14 cellular contexts compared by ENCODE assay signal in the genomic region with DNA sequence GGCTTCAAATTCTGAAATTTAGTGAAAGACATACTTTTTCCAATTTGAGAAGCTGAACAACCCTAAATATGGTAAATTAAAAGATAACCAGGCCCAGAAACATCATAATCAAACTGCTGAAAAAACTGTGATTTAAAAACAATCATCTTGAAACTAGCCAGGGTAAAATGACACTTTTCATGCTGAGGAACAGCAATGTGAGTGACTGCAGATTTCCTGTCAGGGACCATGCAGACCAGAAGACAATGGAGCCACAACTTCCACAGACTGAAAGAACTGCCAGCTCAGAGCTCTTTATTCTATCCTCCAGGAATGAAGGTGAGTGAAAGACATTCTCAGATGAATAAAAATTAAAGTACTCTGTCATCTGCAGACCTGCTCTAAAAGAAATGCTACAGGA.
"Had no signal": no experiment of that assay in that cellular context is flagged by ENCODE, and none has a peak within 500 bp of the region (broad histone marks: within the 10 kb centered on the region; RNA-seq: fewer than 3 reads in every experiment).

No MANE protein-coding gene starts in this region.

- H3K27ac Mint-ChIP-seq: activated T-helper 1 cell treated with anti-CD3 and anti-CD28 coated beads, Interleukin-12 subunit alpha, Interleukin-12 subunit beta, Interleukin-2, Interleukin-4 antibody, amounts not matched to agents 30 ng/mL and 10 ng/mL and 1 ng/mL, durations not matched to agents 14 hours and 24 hours and 36 hours; mesothelial cell of epicardium; nephron progenitor cell; progenitor cell of endocrine pancreas had no signal

- ATAC-seq: left colon, lower lobe of right lung had no signal

- DNase-seq: activated CD4-positive, alpha-beta T cell treated with anti-CD3 and anti-CD28 coated beads for 4 hours; left colon; lower lobe of right lung; nephron progenitor cell; occipital lobe; stimulated activated CD4-positive, alpha-beta T cell treated with anti-CD3 and anti-CD28 coated beads, Interleukin-15, amount 100 ng/mL, for 24 hours; stimulated activated CD4-positive, alpha-beta T cell treated with anti-CD3 and anti-CD28 coated beads, Interleukin-4, amount 100 ng/mL, for 24 hours; stimulated activated naive CD4-positive, alpha-beta T cell had no signal

- H3K4me3 Mint-ChIP-seq: activated T-helper 1 cell treated with anti-CD3 and anti-CD28 coated beads, Interleukin-12 subunit alpha, Interleukin-12 subunit beta, Interleukin-2, Interleukin-4 antibody, amounts not matched to agents 30 ng/mL and 10 ng/mL and 1 ng/mL, durations not matched to agents 14 hours and 24 hours and 36 hours; mesothelial cell of epicardium; nephron progenitor cell had no signal

- H3K4me1 Mint-ChIP-seq: nephron progenitor cell had no signal

- H3K27me3 Mint-ChIP-seq: progenitor cell of endocrine pancreas had no signal

- H3K27ac ChIP-seq: lower lobe of right lung, right atrium auricular region, skin epidermis, VCaP had no signal
